Comparison of ENCODE assay signal across 16 cellular contexts in the genomic region with DNA sequence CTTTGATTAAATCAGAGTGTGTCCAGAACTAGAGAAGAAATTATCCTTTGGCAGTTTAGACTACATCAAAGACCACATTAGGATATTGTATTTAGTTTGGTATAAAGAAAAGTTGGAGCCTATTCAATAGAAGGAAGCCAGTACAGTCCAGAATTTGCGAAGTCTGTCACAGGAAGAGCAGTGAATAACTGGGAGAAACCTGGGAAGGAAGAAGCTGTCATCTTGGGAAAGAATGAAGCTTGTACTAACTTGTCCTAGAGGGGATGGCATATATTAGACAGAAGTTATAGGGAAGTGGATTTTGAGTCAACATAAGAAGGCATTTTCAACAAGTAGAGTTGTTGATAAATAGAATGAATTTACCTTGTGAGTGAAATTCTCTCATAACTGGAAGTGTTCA.
"Had no signal": no experiment of that assay in that cellular context is flagged by ENCODE, and none has a peak within 500 bp of the region (broad histone marks: within the 10 kb centered on the region; RNA-seq: fewer than 3 reads in every experiment).

No MANE protein-coding gene starts in this region.

- H3K4me3 ChIP-seq: heart left ventricle, neural progenitor cell, ovary had no signal

- H3K9me3 ChIP-seq: heart left ventricle, ovary had no signal

- H3K27ac ChIP-seq: heart left ventricle, neural progenitor cell, ovary had no signal

- H3K27me3 ChIP-seq: heart left ventricle, neural progenitor cell, ovary had no signal

- H3K36me3 ChIP-seq: heart left ventricle, neural progenitor cell, ovary had no signal

- DNase-seq: cortex of kidney; effector memory CD4-positive, alpha-beta T cell; erythroblast; foreskin melanocyte; heart left ventricle; hippocampal formation; nucleus accumbens; ovary; right cardiac atrium; small intestine; stimulated activated CD4-positive, alpha-beta T cell treated with anti-CD3 and anti-CD28 coated beads, Interleukin-12 subunit alpha, Interleukin-12 subunit beta, amount 100 ng/mL, for 4 hours; stimulated activated naive CD4-positive, alpha-beta T cell treated with Interleukin-2 at 50 U/mL for 16 hours; trophoblast cell had no signal

- H2AFZ ChIP-seq: neural progenitor cell had no signal

- H3K4me1 ChIP-seq: neural progenitor cell had no signal

- H3K9ac ChIP-seq: neural progenitor cell had no signal

- ATAC-seq: heart left ventricle; left lobe of liver; natural killer cell treated with Interleukin-12 subunit alpha and Interleukin-12 subunit beta and Interleukin-15 and Interleukin-18, amount 100 ng/mL, for 72 hours; right cardiac atrium had no signal

- H3K4me2 ChIP-seq: neural progenitor cell had no signal
